Comparison of ENCODE assay signal across 17 cellular contexts in the genomic region with DNA sequence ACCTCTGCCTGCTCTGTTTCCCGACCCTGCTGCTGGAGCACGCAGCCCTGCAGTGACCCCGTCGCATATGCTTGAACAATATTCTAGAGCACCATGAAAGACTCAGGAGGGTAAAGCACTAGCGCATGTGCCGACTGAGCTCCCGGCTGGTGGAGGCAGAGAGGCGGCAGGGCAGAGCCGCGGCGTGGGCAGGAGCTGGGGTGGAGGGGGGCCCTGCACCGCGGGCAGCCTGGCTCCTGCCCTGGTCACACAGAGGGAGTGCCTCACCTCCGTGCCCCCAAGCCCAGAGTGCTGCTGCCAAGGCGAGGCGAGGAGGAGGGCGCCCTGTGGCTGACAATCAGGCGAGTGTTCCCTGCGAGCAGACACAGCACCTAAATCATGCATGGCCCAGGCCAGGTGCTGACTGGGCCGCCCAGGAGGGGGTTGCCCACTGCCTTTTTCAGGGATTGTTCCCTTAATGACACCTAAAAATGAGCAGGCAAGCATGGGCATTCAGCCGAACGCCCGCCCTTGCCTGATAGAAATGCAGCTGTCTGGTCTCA.
A peak's percentile ranks its signal among the peaks of the same experiment; 100 is the strongest.
DNase-seq lines count a peak whose midpoint lies in the region; ATAC-seq, FAIRE-seq and TF ChIP-seq lines count a peak whose summit lies in the region.
"Had no signal": no experiment of that assay in that cellular context is flagged by ENCODE, and none has a peak within 500 bp of the region (broad histone marks: within the 10 kb centered on the region; RNA-seq: fewer than 3 reads in every experiment).

No MANE protein-coding gene starts in this region.

- no peak for ATAC-seq in upper lobe of right lung
- ATAC-seq in GM21367 (IDR thresholded peaks at IDR 0.05; ENCODE audit: unreplicated experiment): no peak
- ATAC-seq in HG02763 (IDR thresholded peaks at IDR 0.05; ENCODE audit: unreplicated experiment): no peak
- ATAC-seq: HCT116 had no signal

- H2AFZ ChIP-seq in H1 (ENCODE audit: low read length) (no peak overlapping the region), neuronal stem cell (ENCODE audit: low read length) (no peak overlapping the region)

- CTCF ChIA-PET in H1 (lab: Charles Lee; ENCODE audit: partially characterized antibody): interaction anchor here (1.2 to 1.4 kb wide), 2 partner anchors 18 to 39 kb away, joined by 3 to 4 read pairs; no protein-coding TSS in a partner anchor

- FAIRE-seq in H1 (lab: Jason Lieb, UNC): no peak
- FAIRE-seq: A204.1, G401.6, H54 had no signal

- H2BK15ac ChIP-seq in H1 (ENCODE audit: low read length) (0 out of 2 replicates have a peak overlapping the region, but pooled peaks have one; percentile 95), neuronal stem cell (ENCODE audit: low read length) (peak overlapping the region; percentile 25)

- H3K4me2 ChIP-seq in H1 (ENCODE audit: insufficient read depth in 1 of 2, low read depth in 2 of 2, low read length in 2 of 2) (no peak overlapping the region), neuronal stem cell (ENCODE audit: insufficient read depth, low read length, poor library complexity, severe bottlenecking) (no peak overlapping the region)

- peaks cover 8% of the 10 kb centered on the region; the same call in 1 of the 2 replicates for H3K23me2 ChIP-seq in H1 (ENCODE audit: low read depth, low read length)

- no peak overlapping the region for H4K5ac ChIP-seq in H1 (ENCODE audit: insufficient read length, low read depth, low read length)

- H2AK5ac ChIP-seq in H1 (ENCODE audit: low read depth, low read length) (peak overlapping the region; percentile 53; the same call in 1 of the 2 replicates), neuronal stem cell (ENCODE audit: low read depth, low read length) (peak overlapping the region; percentile 89)

- H2BK12ac ChIP-seq in H1 (ENCODE audit: low read depth, low read length) (peak overlapping the region; percentile 39; the same call in 1 of the 2 replicates), neuronal stem cell (ENCODE audit: low read length) (peak overlapping the region; percentile 34)

- DNase-seq in H1 (ENCODE audit: low read depth in 1 of 2, low spot score in 2 of 2) (no peak), neuronal stem cell (ENCODE audit: low spot score) (no peak), upper lobe of right lung (peak; percentile 52)
- no peak for DNase-seq in stimulated activated CD4-positive, alpha-beta T cell treated with anti-CD3 and anti-CD28 coated beads, Interleukin-4, amount 100 ng/mL, for 24 hours
- DNase-seq: C1 segment of cervical spinal cord; Calu3; CD4-positive, alpha-beta T cell; DMS79; EL; IMR-90 had no signal

- peak overlapping the region; percentile 88; the same call in 1 of the 2 replicates for H4K8ac ChIP-seq in H1 (ENCODE audit: extremely low read depth, insufficient read depth, low read length)
- H4K8ac ChIP-seq in neuronal stem cell (ENCODE audit: low read depth, low read length): no peak overlapping the region

- H2BK5ac ChIP-seq in H1 (ENCODE audit: low read depth, low read length) (no peak overlapping the region), neuronal stem cell (ENCODE audit: low read length) (peak overlapping the region; percentile 83)

- TF ChIP-seq EP300 in H1 (IDR thresholded peaks at IDR 0.05; ENCODE audit: borderline replicate concordance in 1 of 2, low read depth in 2 of 2, low read length in 2 of 2): no peak

- H2BK20ac ChIP-seq in H1 (ENCODE audit: low read length): no peak overlapping the region

- H3K79me1 ChIP-seq in H1 (ENCODE audit: low read depth, low read length): no peaks in the 10 kb centered on the region
- H3K79me1 ChIP-seq in neuronal stem cell (ENCODE audit: low read depth, low read length): no peaks in the 10 kb centered on the region

- H3K4me3 ChIP-seq in H1 (ENCODE audit: extremely low read depth in 1 of 4, insufficient read depth in 2 of 4, low read depth in 3 of 4, low read length in 4 of 4) (no peak overlapping the region), neuronal stem cell (ENCODE audit: low read length in 2 of 2) (no peak overlapping the region), upper lobe of right lung (no peak overlapping the region)

- peak overlapping the region; percentile 65 for H4K91ac ChIP-seq in H1 (replicated peaks; ENCODE audit: insufficient read length, low read length)
- H4K91ac ChIP-seq in neuronal stem cell (ENCODE audit: low read depth, low read length, poor library complexity): no peak overlapping the region

- POLR2A ChIA-PET in H1 (lab: Charles Lee; ENCODE audit: partially characterized antibody): interaction anchor here (0.6 to 0.9 kb wide), 2 partner anchors 107 to 1138 kb away, joined by 3 read pairs; no protein-coding TSS in a partner anchor

- WGBS in H1 (ENCODE audit: extremely low coverage in 1 of 2, insufficient coverage in 1 of 2, insufficient read length in 1 of 2, insufficient replicate concordance in 2 of 2, low coverage in 1 of 2, low lambda C conversion rate in 2 of 2, missing lambda C conversion rate in 1 of 2), 2 experiments: 89% methylated on average over 23 of the region's 23 CpGs; no CpG with 5 or more reads in 1 of the 2 experiments
- no CpG with 5 or more reads among the region's 23 CpGs for WGBS in neuronal stem cell (ENCODE audit: extremely low coverage in 2 of 2, insufficient read length in 2 of 2, insufficient replicate concordance in 1 of 2), 2 donors

- H3K9me3 ChIP-seq in KOPT-K1 (ENCODE audit: insufficient read depth, low read length, poor library complexity, severe bottlenecking) (no peaks in the 10 kb centered on the region), H1 (ENCODE audit: insufficient read depth in 2 of 2, low read depth in 1 of 2, low read length in 1 of 2) (no peaks in the 10 kb centered on the region), neuronal stem cell (replicated peaks in 1 of 2; ENCODE audit: control insufficient read depth in 2 of 2, insufficient read depth in 1 of 2, low read depth in 1 of 2, low read length in 2 of 2) (peaks cover 0 to 8% of the 10 kb centered on the region in 2 donors), upper lobe of right lung (no peaks in the 10 kb centered on the region)

- H3K36me3 ChIP-seq in KOPT-K1 (ENCODE audit: insufficient read depth, low read length) (no peaks in the 10 kb centered on the region), H1 (ENCODE audit: control insufficient read depth in 2 of 4, insufficient read depth in 4 of 4, low read length in 3 of 4) (no peaks in the 10 kb centered on the region; a peak in 1 of 8 replicates), neuronal stem cell (replicated peaks in 1 of 2; ENCODE audit: control insufficient read depth in 2 of 2, insufficient read depth in 2 of 2, low read length in 2 of 2) (no peaks in the 10 kb centered on the region), upper lobe of right lung (no peaks in the 10 kb centered on the region)

- peaks cover 0 to 4% of the 10 kb centered on the region in 2 experiments for H4K20me1 ChIP-seq in H1 (replicated peaks in 1 of 2; ENCODE audit: control insufficient read depth in 1 of 2, insufficient read depth in 2 of 2, low read length in 2 of 2)

- peaks cover 0 to 3% (median 0%) of the 10 kb centered on the region in 4 experiments; a peak in 1 of 7 replicates for H3K4me1 ChIP-seq in H1 (replicated peaks in 1 of 4; ENCODE audit: control insufficient read depth in 3 of 4, insufficient read depth in 4 of 4, low read length in 3 of 4)
- H3K4me1 ChIP-seq in neuronal stem cell (ENCODE audit: control insufficient read depth in 2 of 2, insufficient read depth in 1 of 2, low read depth in 1 of 2, low read length in 2 of 2): peaks cover 0 to 9% of the 10 kb centered on the region in 2 donors
- H3K4me1 ChIP-seq in upper lobe of right lung: no peaks in the 10 kb centered on the region

- peaks cover 0 to 4% (median 0%) of the 10 kb centered on the region in 4 experiments; a peak in 2 of 7 replicates for H3K27me3 ChIP-seq in H1 (replicated peaks in 1 of 4; ENCODE audit: control insufficient read depth in 3 of 4, extremely low read depth in 1 of 4, insufficient read depth in 3 of 4, low read length in 3 of 4)
- peaks cover 0 to 5% (median 2%) of the 10 kb centered on the region in 3 experiments for H3K27me3 ChIP-seq in neuronal stem cell (ENCODE audit: control insufficient read depth in 3 of 3, insufficient read depth in 3 of 3, low read depth in 1 of 3, low read length in 3 of 3)
- H3K27me3 ChIP-seq in upper lobe of right lung: no peaks in the 10 kb centered on the region

- H2BK120ac ChIP-seq in H1 (replicated peaks; ENCODE audit: low read depth, low read length) (no peak overlapping the region), neuronal stem cell (ENCODE audit: low read depth, low read length) (no peak overlapping the region)

- no peak overlapping the region for H3K56ac ChIP-seq in H1 (replicated peaks; ENCODE audit: insufficient read length, low read depth, low read length)

- TF ChIP-seq CTCF in H1 (IDR thresholded peaks at IDR 0.05; ENCODE audit: control extremely low read depth in 1 of 3, insufficient read depth in 1 of 3, low read depth in 1 of 3, low read length in 3 of 3) (no peak), upper lobe of right lung (IDR thresholded peaks at IDR 0.05) (no peak)

- H3K9ac ChIP-seq in H1 (replicated peaks in 1 of 4; ENCODE audit: extremely low read depth in 1 of 4, low read depth in 3 of 4, low read length in 3 of 4): no peak overlapping the region
- H3K9ac ChIP-seq in neuronal stem cell (ENCODE audit: low read depth, low read length, poor library complexity): no peak overlapping the region

- peak overlapping the region; percentile 49 for H3K27ac ChIP-seq in KOPT-K1 (ENCODE audit: low read depth, low read length, poor library complexity, severe bottlenecking)
- no peak overlapping the region for H3K27ac ChIP-seq in H1 (ENCODE audit: low read depth, low read length)
- no peak overlapping the region for H3K27ac ChIP-seq in neuronal stem cell (replicated peaks; ENCODE audit: low read length)
- H3K27ac ChIP-seq in upper lobe of right lung: no peak overlapping the region

- TF ChIP-seq POLR2A in H1 (IDR thresholded peaks at IDR 0.05; ENCODE audit: control extremely low read depth in 1 of 2, low read depth in 2 of 2, low read length in 2 of 2): no peak

- H3K18ac ChIP-seq in H1 (ENCODE audit: extremely low read depth, low read length) (no peak overlapping the region), neuronal stem cell (ENCODE audit: low read length) (peak overlapping the region; percentile 84)

- intact Hi-C loops in upper lobe of right lung (cut with DNase I): no loop called here

- H3K23ac ChIP-seq in H1 (ENCODE audit: insufficient read length): no peak overlapping the region
- H3K23ac ChIP-seq in neuronal stem cell (ENCODE audit: low read depth, low read length, poor library complexity): peak overlapping the region; percentile 34

- TF ChIP-seq RAD21 in H1 (IDR thresholded peaks at IDR 0.05 in 1 of 2, conservative IDR thresholded peaks at IDR 0.05 in 1 of 2; ENCODE audit: low read depth in 2 of 2, low read length in 2 of 2): no peak

- no peaks in the 10 kb centered on the region for H3K79me2 ChIP-seq in H1 (ENCODE audit: control insufficient read depth in 1 of 2, insufficient read depth in 2 of 2, low read length in 2 of 2)

- no peak overlapping the region for H3K14ac ChIP-seq in H1 (ENCODE audit: insufficient read length)
- peak overlapping the region; percentile 84 for H3K14ac ChIP-seq in neuronal stem cell (ENCODE audit: low read length)

- H3K4ac ChIP-seq in H1 (replicated peaks; ENCODE audit: insufficient read length, low read depth, low read length): no peak overlapping the region
- H3K4ac ChIP-seq in neuronal stem cell (ENCODE audit: low read length): peak overlapping the region; percentile 10

TF ChIP-seq in H1, 55 proteins besides CTCF, POLR2A, EP300 and RAD21 (continues in another document):
- TF ChIP-seq NRF1 (IDR thresholded peaks at IDR 0.05; ENCODE audit: low read depth, low read length): no peak
